Comparison of ENCODE assay signal across 9 cellular contexts in the genomic region with DNA sequence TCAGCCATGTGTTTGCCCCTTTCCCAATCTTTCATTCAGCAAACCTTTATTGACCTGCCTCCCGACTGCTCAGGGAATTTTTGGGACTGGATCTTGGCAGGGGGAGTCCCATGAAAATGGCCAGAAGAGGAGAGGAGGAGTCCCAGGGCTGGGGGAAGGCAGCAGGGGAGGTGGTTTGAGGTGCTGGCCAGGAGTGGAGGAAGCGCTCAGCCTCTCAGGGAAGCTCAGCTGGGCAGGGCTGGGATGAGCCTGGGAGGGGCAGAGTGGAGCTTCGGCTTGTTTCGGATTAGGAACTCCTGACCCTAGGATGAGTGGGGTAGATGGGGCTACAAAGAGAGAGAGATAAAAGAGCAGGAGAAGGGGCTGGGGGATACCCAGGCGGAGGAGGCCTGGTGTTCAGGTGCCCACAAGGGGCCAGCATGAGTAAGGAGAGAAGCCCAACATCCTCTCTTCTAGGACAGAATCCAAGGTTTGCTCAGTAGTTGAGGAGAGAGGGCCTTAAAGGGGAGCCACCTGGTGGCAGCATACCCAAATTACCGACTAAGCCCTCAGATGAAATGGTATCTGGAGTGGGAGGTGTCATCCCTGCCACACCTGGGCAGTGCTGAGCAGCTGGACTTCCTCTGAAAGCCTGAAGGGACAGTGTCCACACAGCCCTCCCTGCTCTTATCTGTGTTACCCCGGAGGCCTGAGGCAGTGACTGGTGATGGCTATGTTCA.
DNase-seq lines count a peak whose midpoint lies in the region; ATAC-seq and TF ChIP-seq lines count a peak whose summit lies in the region.
"Had no signal": no experiment of that assay in that cellular context is flagged by ENCODE, and none has a peak within 500 bp of the region (broad histone marks: within the 10 kb centered on the region; RNA-seq: fewer than 3 reads in every experiment).

No MANE protein-coding gene starts in this region.

- no peak overlapping the region for H2AFZ ChIP-seq in mesenchymal stem cell (ENCODE audit: low read depth, low read length)

- no peak overlapping the region for H2BK12ac ChIP-seq in mesenchymal stem cell (ENCODE audit: low read length in 2 of 2)

- H3K36me3 ChIP-seq in colonic mucosa (no peaks in the 10 kb centered on the region), prostate gland (no peaks in the 10 kb centered on the region), mesenchymal stem cell (ENCODE audit: control insufficient read depth in 1 of 2, insufficient read depth in 2 of 2, low read depth in 1 of 2, low read length in 2 of 2) (no peaks in the 10 kb centered on the region)

- H4K8ac ChIP-seq in mesenchymal stem cell (ENCODE audit: low read length): no peak overlapping the region

- no peak overlapping the region for H2BK15ac ChIP-seq in mesenchymal stem cell (ENCODE audit: low read depth, poor library complexity, severe bottlenecking)

- intact Hi-C loops in CD4-positive, alpha-beta T cell (cut with DNase I, micrococcal nuclease): loop anchor here in 1 of 2 experiments (5.0 kb wide), 1 partner anchor 330 kb away; no protein-coding TSS in a partner anchor
- intact Hi-C loops in colonic mucosa (cut with DNase I) (no loop called here), prostate gland (cut with DNase I) (no loop called here)

- no peaks in the 10 kb centered on the region for H3K79me1 ChIP-seq in mesenchymal stem cell (replicated peaks; ENCODE audit: low read length, poor library complexity, severe bottlenecking)

- ATAC-seq in CD4-positive, alpha-beta T cell (ENCODE audit: poor library complexity): no peak
- peak; percentile 54 for ATAC-seq in GM18867 (IDR thresholded peaks at IDR 0.05; ENCODE audit: unreplicated experiment)

- H3K27me3 Mint-ChIP-seq in CD4-positive, alpha-beta T cell: peaks cover 35% of the 10 kb centered on the region

- no peak overlapping the region for H3K18ac ChIP-seq in mesenchymal stem cell (ENCODE audit: low read depth in 1 of 2, low read length in 2 of 2)

- H3K4me1 ChIP-seq in colonic mucosa (no peaks in the 10 kb centered on the region), prostate gland (replicated peaks) (peaks cover 4% of the 10 kb centered on the region), mesenchymal stem cell (ENCODE audit: control insufficient read depth, insufficient read depth, low read depth, low read length) (peaks cover 1% of the 10 kb centered on the region)

- H3K27ac ChIP-seq in CD4-positive, alpha-beta T cell (ENCODE audit: low read depth, low read length): no peak overlapping the region
- H3K27ac ChIP-seq in colonic mucosa: no peak overlapping the region
- no peak overlapping the region for H3K27ac ChIP-seq in prostate gland
- H3K27ac ChIP-seq in mesenchymal stem cell (ENCODE audit: low read length, poor library complexity, severe bottlenecking): no peak overlapping the region

- H2BK120ac ChIP-seq in mesenchymal stem cell (ENCODE audit: low read depth, low read length): no peak overlapping the region

- H3K4ac ChIP-seq in mesenchymal stem cell (ENCODE audit: low read depth in 1 of 2, low read length in 2 of 2): no peak overlapping the region

- H3K9me3 ChIP-seq in CD4-positive, alpha-beta T cell (ENCODE audit: control insufficient read depth, low read length): no peaks in the 10 kb centered on the region
- H3K9me3 ChIP-seq in colonic mucosa (no peaks in the 10 kb centered on the region), prostate gland (no peaks in the 10 kb centered on the region), mesenchymal stem cell (ENCODE audit: control insufficient read depth, low read length) (no peaks in the 10 kb centered on the region)

- H3K27me3 ChIP-seq in CD4-positive, alpha-beta T cell (ENCODE audit: control insufficient read depth, insufficient read depth, low read length): peaks cover 24% of the 10 kb centered on the region
- peaks cover 3% of the 10 kb centered on the region for H3K27me3 ChIP-seq in colonic mucosa
- H3K27me3 ChIP-seq in prostate gland (replicated peaks; ENCODE audit: insufficient read depth): no peaks in the 10 kb centered on the region
- H3K27me3 ChIP-seq in mesenchymal stem cell (ENCODE audit: control insufficient read depth in 1 of 2, insufficient read depth in 1 of 2, low read length in 2 of 2): peaks cover 32 to 82% of the 10 kb centered on the region in 2 experiments

- no peak for TF ChIP-seq POLR2A in prostate gland (IDR thresholded peaks at IDR 0.05)

- WGBS in prostate gland: 81% methylated on average over 7 of the region's 7 CpGs
- 64% methylated on average over 6 of the region's 7 CpGs for WGBS in mesenchymal stem cell

- H3K14ac ChIP-seq in mesenchymal stem cell (ENCODE audit: low read length in 2 of 2): no peak overlapping the region

- no peak overlapping the region for H3K4me3 Mint-ChIP-seq in CD4-positive, alpha-beta T cell
- H3K4me3 Mint-ChIP-seq: IgD-negative memory B cell had no signal

- no peaks in the 10 kb centered on the region for H3K36me3 Mint-ChIP-seq in CD4-positive, alpha-beta T cell (ENCODE audit: low read depth)
- H3K36me3 Mint-ChIP-seq: IgD-negative memory B cell had no signal

- no peak overlapping the region for H2AK5ac ChIP-seq in mesenchymal stem cell (ENCODE audit: low read length, severe bottlenecking)

- no peak overlapping the region for H2BK5ac ChIP-seq in mesenchymal stem cell (ENCODE audit: low read depth, low read length, poor library complexity, severe bottlenecking)

- H3K9ac ChIP-seq in colonic mucosa (ENCODE audit: low read depth in 2 of 2, low read length in 2 of 2): no peak overlapping the region
- no peak overlapping the region for H3K9ac ChIP-seq in mesenchymal stem cell (ENCODE audit: low read length)

- no peaks in the 10 kb centered on the region for H3K4me1 Mint-ChIP-seq in CD4-positive, alpha-beta T cell (ENCODE audit: low read depth)
- H3K4me1 Mint-ChIP-seq: IgD-negative memory B cell had no signal

- H3K27ac Mint-ChIP-seq in CD4-positive, alpha-beta T cell: no peak overlapping the region
- H3K27ac Mint-ChIP-seq: IgD-negative memory B cell had no signal

- TF ChIP-seq CTCF in CD4-positive, alpha-beta T cell (IDR thresholded peaks at IDR 0.05): peak; percentile 16
- no peak for TF ChIP-seq CTCF in colonic mucosa (IDR thresholded peaks at IDR 0.05)
- TF ChIP-seq CTCF in prostate gland (IDR thresholded peaks at IDR 0.05): peak in 3 of 4 experiments; percentile 48 to 75 (median 57)

- no peak overlapping the region for H3K4me2 ChIP-seq in mesenchymal stem cell (ENCODE audit: low read length, poor library complexity, severe bottlenecking)

- no peak overlapping the region for H3K4me3 ChIP-seq in colonic mucosa
- H3K4me3 ChIP-seq in prostate gland: no peak overlapping the region
- no peak overlapping the region for H3K4me3 ChIP-seq in mesenchymal stem cell (ENCODE audit: insufficient read depth in 1 of 2, low read depth in 1 of 2, low read length in 2 of 2)

- no peak for DNase-seq in CD4-positive, alpha-beta T cell
- peak; percentile 29 for DNase-seq in NCI-H748 treated with DMSO at 0.1 percent for 48 hours (lab: John Stamatoyannopoulos, UW)
- peak; percentile 39 for DNase-seq in colonic mucosa
- DNase-seq in prostate gland (ENCODE audit: low spot score): peak; percentile 57
- DNase-seq in D341Med (ENCODE audit: low spot score): no peak
- no peak for DNase-seq in NCI-H187 treated with DMSO at 0.1 percent for 48 hours (lab: John Stamatoyannopoulos, UW)
- no peak for DNase-seq in mesenchymal stem cell

- POLR2A ChIA-PET in CD4-positive, alpha-beta T cell (lab: Charles Lee): no interaction called here

- no peaks in the 10 kb centered on the region for H3K9me3 Mint-ChIP-seq in CD4-positive, alpha-beta T cell
- H3K9me3 Mint-ChIP-seq: IgD-negative memory B cell had no signal

- CTCF ChIA-PET in CD4-positive, alpha-beta T cell (lab: Charles Lee): no interaction called here

- H4K91ac ChIP-seq in mesenchymal stem cell (ENCODE audit: low read length): no peak overlapping the region

- H3K23ac ChIP-seq in mesenchymal stem cell (ENCODE audit: low read length in 2 of 2): no peak overlapping the region

Comparison
In these comparisons a context has a peak if more than half of its experiments do, and no peak if none do; other contexts are left out.
1. DNase-seq: peak in NCI-H748 treated with DMSO at 0.1 percent for 48 hours (single experiment), colonic mucosa (single experiment) and prostate gland (single experiment); none in CD4-positive, alpha-beta T cell (0 of 10), D341Med (single experiment), NCI-H187 treated with DMSO at 0.1 percent for 48 hours (single experiment) and mesenchymal stem cell (single experiment).